In the genomic region with DNA sequence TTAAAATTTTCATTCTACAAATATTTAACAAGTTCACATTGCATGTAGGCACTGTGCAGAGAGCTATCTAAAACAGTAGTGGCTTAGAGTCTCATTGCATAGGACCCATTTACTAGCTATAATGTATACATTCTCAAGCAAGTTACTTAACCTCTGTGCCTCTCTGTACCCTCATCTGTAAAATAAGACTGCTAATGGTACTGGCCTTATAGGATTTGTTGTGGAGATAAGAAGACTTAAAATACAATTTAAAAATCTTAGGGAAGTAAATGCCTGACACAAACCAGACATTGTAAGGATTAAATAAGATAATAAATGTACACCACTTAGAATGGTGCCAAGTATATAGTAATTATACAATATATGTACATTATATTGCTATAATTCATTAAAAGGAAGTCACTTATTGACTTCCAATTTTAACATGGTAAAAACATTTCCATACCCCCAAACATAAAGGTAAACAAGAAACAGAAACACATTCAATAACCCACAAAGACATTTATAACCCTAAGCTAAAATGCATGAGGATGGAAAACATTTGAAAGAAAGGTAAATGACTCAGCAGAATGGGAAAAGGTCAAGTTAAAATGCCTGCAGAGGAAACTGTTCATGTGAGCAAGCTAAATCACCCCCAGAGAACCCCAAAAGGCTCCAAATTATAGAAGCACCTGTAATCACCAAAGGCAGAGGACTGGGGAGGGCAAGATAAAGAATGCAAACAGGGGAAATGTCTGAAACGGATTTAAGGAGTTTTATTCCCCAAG, we compare ENCODE assay signal across 1 cellular context.
TF ChIP-seq lines count a peak whose summit lies in the region.

No MANE protein-coding gene starts in this region.

TF ChIP-seq in IMR-90, 13 proteins besides CTCF, POLR2A, EP300 and RAD21:
- TF ChIP-seq NFE2L2 (IDR thresholded peaks at IDR 0.05; ENCODE audit: low read depth, low read length) (peak; percentile 71), CEBPB (IDR thresholded peaks at IDR 0.05; ENCODE audit: low read depth, low read length) (no peak)
- TF ChIP-seq, protein P1, sequence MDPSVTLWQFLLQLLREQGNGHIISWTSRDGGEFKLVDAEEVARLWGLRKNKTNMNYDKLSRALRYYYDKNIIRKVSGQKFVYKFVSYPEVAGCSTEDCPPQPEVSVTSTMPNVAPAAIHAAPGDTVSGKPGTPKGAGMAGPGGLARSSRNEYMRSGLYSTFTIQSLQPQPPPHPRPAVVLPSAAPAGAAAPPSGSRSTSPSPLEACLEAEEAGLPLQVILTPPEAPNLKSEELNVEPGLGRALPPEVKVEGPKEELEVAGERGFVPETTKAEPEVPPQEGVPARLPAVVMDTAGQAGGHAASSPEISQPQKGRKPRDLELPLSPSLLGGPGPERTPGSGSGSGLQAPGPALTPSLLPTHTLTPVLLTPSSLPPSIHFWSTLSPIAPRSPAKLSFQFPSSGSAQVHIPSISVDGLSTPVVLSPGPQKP (IDR thresholded peaks at IDR 0.05; ENCODE audit: borderline replicate concordance, low read depth, low read length), result no peak
TF ChIP-seq in IMR-90: peak in this region for 1.
